Comparison of ENCODE assay signal across 22 cellular contexts in the genomic region with DNA sequence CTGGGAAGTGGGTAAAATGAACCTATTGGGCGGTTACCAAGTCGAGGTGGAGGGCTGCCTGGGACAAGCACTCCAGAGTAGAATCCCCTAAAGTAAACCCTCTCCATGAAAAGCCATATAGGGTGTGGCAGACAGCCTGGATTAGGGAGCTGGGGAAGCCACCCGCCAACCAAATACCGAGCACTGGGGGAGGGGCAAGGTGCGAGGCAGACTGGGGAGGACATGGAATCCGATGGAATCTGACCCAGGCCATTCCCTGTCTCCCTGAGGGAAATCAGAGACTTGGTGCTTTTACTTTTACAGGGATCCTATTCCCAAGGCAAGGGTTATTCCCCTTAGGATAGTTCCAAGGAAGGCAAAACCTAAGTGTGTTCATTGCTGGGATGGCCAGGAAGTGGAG.
DNase-seq lines count a peak whose midpoint lies in the region; ATAC-seq, FAIRE-seq and TF ChIP-seq lines count a peak whose summit lies in the region.
"Had no signal": no experiment of that assay in that cellular context is flagged by ENCODE, and none has a peak within 500 bp of the region (broad histone marks: within the 10 kb centered on the region; RNA-seq: fewer than 3 reads in every experiment).

No MANE protein-coding gene starts in this region.

- no peak for FAIRE-seq in H1 (lab: Jason Lieb, UNC)
- FAIRE-seq: A549, GM12891, GM18507 had no signal

- peaks cover 4% of the 10 kb centered on the region; the same call in 1 of the 2 replicates for H3K23me2 ChIP-seq in H1 (ENCODE audit: low read depth, low read length)

- H4K5ac ChIP-seq in H1 (ENCODE audit: insufficient read length, low read depth, low read length), result no peak overlapping the region
- no peak overlapping the region for H4K5ac ChIP-seq in mesendoderm (ENCODE audit: low read length)

- no peak for TF ChIP-seq RAD21 in H1 (IDR thresholded peaks at IDR 0.05 in 1 of 2, conservative IDR thresholded peaks at IDR 0.05 in 1 of 2; ENCODE audit: low read depth in 2 of 2, low read length in 2 of 2)

- H3K79me1 ChIP-seq in H1 (ENCODE audit: low read depth, low read length) (no peaks in the 10 kb centered on the region), mesendoderm (ENCODE audit: low read length) (no peaks in the 10 kb centered on the region)

- POLR2A ChIA-PET in H1 (lab: Charles Lee; ENCODE audit: partially characterized antibody), result interaction anchor here (0.6 to 2.1 kb wide), 2 partner anchors 31 to 50 kb away, joined by 3 to 6 read pairs; no protein-coding TSS in a partner anchor

- CTCF ChIA-PET in H1 (lab: Charles Lee; ENCODE audit: partially characterized antibody), result interaction anchor here (1.2 to 34.3 kb wide), 5 partner anchors 13 to 45 kb away, joined by 3 to 646 read pairs (median 9); no protein-coding TSS in a partner anchor

- no peak overlapping the region for H3K4ac ChIP-seq in H1 (replicated peaks; ENCODE audit: insufficient read length, low read depth, low read length)
- no peak overlapping the region for H3K4ac ChIP-seq in mesendoderm (ENCODE audit: low read depth, low read length)

- H3K56ac ChIP-seq in H1 (replicated peaks; ENCODE audit: insufficient read length, low read depth, low read length) (no peak overlapping the region), mesendoderm (ENCODE audit: low read length) (no peak overlapping the region)

- H4K8ac ChIP-seq in H1 (ENCODE audit: extremely low read depth, insufficient read depth, low read length) (no peak overlapping the region), mesendoderm (ENCODE audit: low read depth, low read length) (no peak overlapping the region)

- H3K4me3 Mint-ChIP-seq in GM23338, result no peak overlapping the region
- H3K4me3 Mint-ChIP-seq: CD4-positive, alpha-beta memory T cell; H9 had no signal

- H2AFZ ChIP-seq in GM23338, result peak overlapping the region; percentile 21
- H2AFZ ChIP-seq in H1 (ENCODE audit: low read length), result no peak overlapping the region

- no peak overlapping the region for H2BK20ac ChIP-seq in H1 (ENCODE audit: low read length)

- 71% methylated on average over 6 of the region's 6 CpGs; no CpG with 5 or more reads in 1 of the 2 experiments for WGBS in H1 (ENCODE audit: extremely low coverage in 1 of 2, insufficient coverage in 1 of 2, insufficient read length in 1 of 2, insufficient replicate concordance in 2 of 2, low coverage in 1 of 2, low lambda C conversion rate in 2 of 2, missing lambda C conversion rate in 1 of 2), 2 experiments
- WGBS in mesendoderm (ENCODE audit: extremely low coverage, insufficient coverage, low lambda C conversion rate), result no CpG with 5 or more reads among the region's 6 CpGs
- WGBS in testis, 2 donors, result 39 to 59% methylated on average over 6 of the region's 6 CpGs

- H4K91ac ChIP-seq in H1 (replicated peaks; ENCODE audit: insufficient read length, low read length), result no peak overlapping the region

- H3K9me2 ChIP-seq in GM23338 (ENCODE audit: insufficient read depth), result peaks cover 9% of the 10 kb centered on the region; the same call in 1 of the 2 replicates

- H3K9me3 ChIP-seq in H1 (ENCODE audit: insufficient read depth in 2 of 2, low read depth in 1 of 2, low read length in 1 of 2) (peaks cover 5 to 7% of the 10 kb centered on the region in 2 experiments; a peak in 1 of 4 replicates), testis (no peaks in the 10 kb centered on the region)

- DNase-seq in GM23338 (ENCODE audit: low spot score) (peak; percentile 56), H1 (ENCODE audit: low read depth in 1 of 2, low spot score in 2 of 2) (no peak), mesendoderm (peak; percentile 49), testis (no peak), anterior cingulate cortex (lab: John Stamatoyannopoulos, UW) (no peak), Ammon's horn (ENCODE audit: low spot score) (no peak)
- no peak for DNase-seq in activated naive CD4-positive, alpha-beta T cell treated with anti-CD3 and anti-CD28 coated beads, Interleukin-2, amount 50 U/mL, for 72 hours (ENCODE audit: low spot score in 2 of 2)
- DNase-seq: 8988T; ACHN; AML-193; C1 segment of cervical spinal cord; Calu3; CD4-positive, alpha-beta memory T cell; COR-L47; DMS53; DMS79 treated with DMSO at 0.1 percent for 48 hours; GF-D8; H9 had no signal

- H2BK5ac ChIP-seq in H1 (ENCODE audit: low read depth, low read length) (no peak overlapping the region), mesendoderm (ENCODE audit: low read length) (no peak overlapping the region)

- TF ChIP-seq CTCF in GM23338 (conservative IDR thresholded peaks at IDR 0.05; ENCODE audit: low read depth in 2 of 2), result no peak
- no peak for TF ChIP-seq CTCF in H1 (IDR thresholded peaks at IDR 0.05; ENCODE audit: control extremely low read depth in 1 of 3, insufficient read depth in 1 of 3, low read depth in 1 of 3, low read length in 3 of 3)
- no peak for TF ChIP-seq CTCF in testis (IDR thresholded peaks at IDR 0.05)

- H3K4me3 ChIP-seq in GM23338 (no peak overlapping the region), H1 (ENCODE audit: extremely low read depth in 1 of 4, insufficient read depth in 2 of 4, low read depth in 3 of 4, low read length in 4 of 4) (no peak overlapping the region), mesendoderm (ENCODE audit: low read length) (no peak overlapping the region), testis (no peak overlapping the region)
- H3K4me3 ChIP-seq: A549 had no signal

- no peak overlapping the region for H3K9ac ChIP-seq in H1 (replicated peaks in 1 of 4; ENCODE audit: extremely low read depth in 1 of 4, low read depth in 3 of 4, low read length in 3 of 4)
- H3K9ac ChIP-seq in mesendoderm (ENCODE audit: low read length), result no peak overlapping the region

- H3K14ac ChIP-seq in H1 (ENCODE audit: insufficient read length), result no peak overlapping the region

- H3K79me2 ChIP-seq in GM23338 (replicated peaks; ENCODE audit: insufficient read depth) (no peaks in the 10 kb centered on the region), H1 (ENCODE audit: control insufficient read depth in 1 of 2, insufficient read depth in 2 of 2, low read length in 2 of 2) (no peaks in the 10 kb centered on the region), mesendoderm (ENCODE audit: control insufficient read depth, insufficient read depth, low read length) (no peaks in the 10 kb centered on the region)

- TF ChIP-seq POLR2A in H1 (IDR thresholded peaks at IDR 0.05; ENCODE audit: control extremely low read depth in 1 of 2, low read depth in 2 of 2, low read length in 2 of 2) (no peak), testis (IDR thresholded peaks at IDR 0.05) (no peak)

- H3K4me2 ChIP-seq in GM23338 (peak overlapping the region; percentile 9; the same call in 1 of the 2 replicates), H1 (ENCODE audit: insufficient read depth in 1 of 2, low read depth in 2 of 2, low read length in 2 of 2) (no peak overlapping the region), mesendoderm (ENCODE audit: low read length) (no peak overlapping the region)
- H3K4me2 ChIP-seq: A549 had no signal

- H3K36me3 ChIP-seq in GM23338 (ENCODE audit: insufficient read depth), result no peaks in the 10 kb centered on the region
- H3K36me3 ChIP-seq in H1 (ENCODE audit: control insufficient read depth in 2 of 4, insufficient read depth in 4 of 4, low read length in 3 of 4), result no peaks in the 10 kb centered on the region
- H3K36me3 ChIP-seq in mesendoderm (ENCODE audit: control insufficient read depth, insufficient read depth, low read length), result no peaks in the 10 kb centered on the region
- H3K36me3 ChIP-seq in testis (ENCODE audit: low read depth, missing control alignments), result no peaks in the 10 kb centered on the region

- H2BK120ac ChIP-seq in H1 (replicated peaks; ENCODE audit: low read depth, low read length), result no peak overlapping the region
- no peak overlapping the region for H2BK120ac ChIP-seq in mesendoderm (ENCODE audit: low read depth, low read length)

- peak; percentile 11; the same call in 2 of the 3 replicates for ATAC-seq in GM23338
- no peak for ATAC-seq in activated naive CD4-positive, alpha-beta T cell treated with anti-CD3 and anti-CD28 coated beads, Interleukin-2, amount 50 U/mL, for 72 hours
- ATAC-seq: A549, HCT116 had no signal

- no peak overlapping the region for H3K27ac Mint-ChIP-seq in GM23338
- no peak overlapping the region for H3K27ac Mint-ChIP-seq in activated naive CD4-positive, alpha-beta T cell treated with anti-CD3 and anti-CD28 coated beads, Interleukin-2, amount 50 U/mL, for 72 hours
- H3K27ac Mint-ChIP-seq: CD4-positive, alpha-beta memory T cell; H9 had no signal

- no peak overlapping the region for H3K27ac ChIP-seq in GM23338 (ENCODE audit: low read depth)
- no peak overlapping the region for H3K27ac ChIP-seq in H1 (ENCODE audit: low read depth, low read length)
- H3K27ac ChIP-seq in mesendoderm (ENCODE audit: low read depth, low read length), result no peak overlapping the region
- peak overlapping the region; percentile 86 to 92 for H3K27ac ChIP-seq in testis
- H3K27ac ChIP-seq: A549 had no signal

- H4K20me1 ChIP-seq in GM23338 (replicated peaks; ENCODE audit: insufficient read depth), result no peaks in the 10 kb centered on the region
- H4K20me1 ChIP-seq in H1 (replicated peaks in 1 of 2; ENCODE audit: control insufficient read depth in 1 of 2, insufficient read depth in 2 of 2, low read length in 2 of 2), result no peaks in the 10 kb centered on the region

- H2BK15ac ChIP-seq in H1 (ENCODE audit: low read length) (0 out of 2 replicates have a peak overlapping the region, but pooled peaks have one; percentile 2), mesendoderm (replicated peaks; ENCODE audit: low read depth) (no peak overlapping the region)

- intact Hi-C loops in testis (cut with DNase I; ENCODE audit: low total_unique reads), result no loop called here

- no peak for TF ChIP-seq EP300 in H1 (IDR thresholded peaks at IDR 0.05; ENCODE audit: borderline replicate concordance in 1 of 2, low read depth in 2 of 2, low read length in 2 of 2)

- peaks cover 22% of the 10 kb centered on the region for H3K4me1 Mint-ChIP-seq in GM23338

- H2BK12ac ChIP-seq in H1 (ENCODE audit: low read depth, low read length), result no peak overlapping the region

- H3K18ac ChIP-seq in H1 (ENCODE audit: extremely low read depth, low read length) (no peak overlapping the region), mesendoderm (ENCODE audit: low read length) (no peak overlapping the region)

- H3K36me3 Mint-ChIP-seq in GM23338 (ENCODE audit: low read depth), result peaks cover 2% of the 10 kb centered on the region; the same call in 2 of the 3 replicates
- no peaks in the 10 kb centered on the region for H3K36me3 Mint-ChIP-seq in activated naive CD4-positive, alpha-beta T cell treated with anti-CD3 and anti-CD28 coated beads, Interleukin-2, amount 50 U/mL, for 72 hours
- H3K36me3 Mint-ChIP-seq: CD4-positive, alpha-beta memory T cell had no signal

- H3K27me3 Mint-ChIP-seq in GM23338 (ENCODE audit: insufficient read depth, low read depth, poor library complexity), result peaks cover 46% of the 10 kb centered on the region

- no peak overlapping the region for H2AK5ac ChIP-seq in H1 (ENCODE audit: low read depth, low read length)
- no peak overlapping the region for H2AK5ac ChIP-seq in mesendoderm (ENCODE audit: low read length)

- no peaks in the 10 kb centered on the region; the same call in 1 of the 2 replicates for H3F3A ChIP-seq in GM23338 (replicated peaks; ENCODE audit: low read depth)

- peaks cover 78% of the 10 kb centered on the region for H3K27me3 ChIP-seq in GM23338 (ENCODE audit: insufficient read depth)
- H3K27me3 ChIP-seq in H1 (replicated peaks in 1 of 4; ENCODE audit: control insufficient read depth in 3 of 4, extremely low read depth in 1 of 4, insufficient read depth in 3 of 4, low read length in 3 of 4), result peaks cover 19 to 38% (median 30%) of the 10 kb centered on the region in 4 experiments
- peaks cover 2% of the 10 kb centered on the region for H3K27me3 ChIP-seq in mesendoderm (ENCODE audit: insufficient read depth, low read length, poor library complexity)
- H3K27me3 ChIP-seq in testis, result no peaks in the 10 kb centered on the region

- H3K9me3 Mint-ChIP-seq in GM23338, result peaks cover 2% of the 10 kb centered on the region; the same call in 1 of the 3 replicates
- H3K9me3 Mint-ChIP-seq in activated naive CD4-positive, alpha-beta T cell treated with anti-CD3 and anti-CD28 coated beads, Interleukin-2, amount 50 U/mL, for 72 hours, result no peaks in the 10 kb centered on the region
- H3K9me3 Mint-ChIP-seq: CD4-positive, alpha-beta memory T cell had no signal

- no peak overlapping the region for H3K23ac ChIP-seq in H1 (ENCODE audit: insufficient read length)
- H3K23ac ChIP-seq in mesendoderm (ENCODE audit: low read length), result no peak overlapping the region

- peaks cover 22% of the 10 kb centered on the region for H3K4me1 ChIP-seq in GM23338 (ENCODE audit: insufficient read depth)
- H3K4me1 ChIP-seq in H1 (replicated peaks in 1 of 4; ENCODE audit: control insufficient read depth in 3 of 4, insufficient read depth in 4 of 4, low read length in 3 of 4), result peaks cover 2 to 10% (median 7%) of the 10 kb centered on the region in 4 experiments; a peak in 6 of 7 replicates
- H3K4me1 ChIP-seq in mesendoderm (ENCODE audit: control insufficient read depth, low read depth, low read length), result peaks cover 2% of the 10 kb centered on the region
- H3K4me1 ChIP-seq in testis, result peaks cover 40% of the 10 kb centered on the region

Comparison
In these comparisons a context has a peak if more than half of its experiments do, and no peak if none do; other contexts are left out.
1. DNase-seq: peak in GM23338 (single experiment) and mesendoderm (single experiment); none in H1 (0 of 2), testis (single experiment), anterior cingulate cortex (0 of 58), Ammon's horn (single experiment) and activated naive CD4-positive, alpha-beta T cell treated with anti-CD3 and anti-CD28 coated beads, Interleukin-2, amount 50 U/mL, for 72 hours (0 of 2).
2. H3K27ac ChIP-seq: peak in testis (2 of 2); none in GM23338 (single experiment), H1 (single experiment) and mesendoderm (single experiment).